Comparison of ENCODE assay signal across 19 cellular contexts in genomic region chr21:31945116-31945515, GRCh38.
"Had no signal": no experiment of that assay in that cellular context is flagged by ENCODE, and none has a peak within 500 bp of the region (broad histone marks: within the 10 kb centered on the region; RNA-seq: fewer than 3 reads in every experiment).

No MANE protein-coding gene starts in this region.

- DNase-seq: activated CD4-positive, alpha-beta T cell treated with anti-CD3 and anti-CD28 coated beads, Interleukin-2, amount 50 U/mL, for 4 hours; activated naive CD4-positive, alpha-beta T cell treated with anti-CD3 and anti-CD28 coated beads for 36 hours; activated naive CD8-positive, alpha-beta T cell treated with anti-CD3 and anti-CD28 coated beads, Interleukin-2, amount 50 U/mL, for 24 hours; aorta; effector memory CD4-positive, alpha-beta T cell; left colon; naive thymus-derived CD4-positive, alpha-beta T cell; occipital lobe; stimulated activated CD4-positive, alpha-beta T cell treated with anti-CD3 and anti-CD28 coated beads, Interleukin-4, amount 100 ng/mL, for 24 hours; upper lobe of left lung had no signal

- H3K9me3 ChIP-seq: gastroesophageal sphincter, suprapubic skin, upper lobe of left lung had no signal

- H3K4me3 Mint-ChIP-seq: activated naive CD4-positive, alpha-beta T cell treated with anti-CD3 and anti-CD28 coated beads for 36 hours; activated naive CD8-positive, alpha-beta T cell treated with anti-CD3 and anti-CD28 coated beads, Interleukin-2, amount 50 U/mL, for 24 hours; dendritic cell treated with granulocyte-macrophage colony-stimulating factor and Interleukin-4, amounts not matched to agents 40 ng/mL and 50 ng/mL, for 4 days; naive thymus-derived CD4-positive, alpha-beta T cell; stimulated activated naive CD8-positive, alpha-beta T cell treated with anti-CD3 and anti-CD28 coated beads, Interleukin-15, Interleukin-2, amounts not matched to agents 100 ng/mL and 50 ng/mL, for 24 hours had no signal

- H3K27me3 ChIP-seq: suprapubic skin, upper lobe of left lung had no signal

- H3K27ac Mint-ChIP-seq: activated naive CD4-positive, alpha-beta T cell treated with anti-CD3 and anti-CD28 coated beads for 36 hours; activated naive CD8-positive, alpha-beta T cell treated with anti-CD3 and anti-CD28 coated beads, Interleukin-2, amount 50 U/mL, for 24 hours; activated T-helper 2 cell treated with anti-CD3 and anti-CD28 coated beads, Interferon-gamma antibody, Interleukin-2, Interleukin-4, amounts not matched to agents 10 μg/mL and 5 μg/mL and 100 μg/mL, durations not matched to agents 14 hours and 24 hours and 36 hours; dendritic cell treated with granulocyte-macrophage colony-stimulating factor and Interleukin-4, amounts not matched to agents 40 ng/mL and 50 ng/mL, for 4 days; stimulated activated naive CD8-positive, alpha-beta T cell treated with anti-CD3 and anti-CD28 coated beads, Interleukin-15, Interleukin-2, amounts not matched to agents 100 ng/mL and 50 ng/mL, for 24 hours had no signal

- H3K36me3 Mint-ChIP-seq: naive thymus-derived CD4-positive, alpha-beta T cell had no signal

- H3K4me1 ChIP-seq: suprapubic skin, upper lobe of left lung had no signal

- H3K27me3 Mint-ChIP-seq: stimulated activated naive CD8-positive, alpha-beta T cell treated with anti-CD3 and anti-CD28 coated beads, Interleukin-15, Interleukin-2, amounts not matched to agents 100 ng/mL and 50 ng/mL, for 24 hours had no signal

- H3K9me3 Mint-ChIP-seq: activated naive CD4-positive, alpha-beta T cell treated with anti-CD3 and anti-CD28 coated beads for 36 hours; activated naive CD8-positive, alpha-beta T cell treated with anti-CD3 and anti-CD28 coated beads, Interleukin-2, amount 50 U/mL, for 24 hours; activated T-helper 2 cell treated with anti-CD3 and anti-CD28 coated beads, Interferon-gamma antibody, Interleukin-2, Interleukin-4, amounts not matched to agents 10 μg/mL and 5 μg/mL and 100 μg/mL, durations not matched to agents 14 hours and 24 hours and 36 hours; stimulated activated naive CD8-positive, alpha-beta T cell treated with anti-CD3 and anti-CD28 coated beads, Interleukin-15, Interleukin-2, amounts not matched to agents 100 ng/mL and 50 ng/mL, for 24 hours had no signal

- H3K4me1 Mint-ChIP-seq: activated naive CD8-positive, alpha-beta T cell treated with anti-CD3 and anti-CD28 coated beads, Interleukin-2, amount 50 U/mL, for 24 hours; naive thymus-derived CD4-positive, alpha-beta T cell had no signal

- ATAC-seq: activated CD4-positive, CD25-positive, alpha-beta regulatory T cell treated with anti-CD3 and anti-CD28 coated beads, Interleukin-2, amount 50 U/mL, for 24 hours; activated naive CD8-positive, alpha-beta T cell treated with anti-CD3 and anti-CD28 coated beads, Interleukin-2, amount 50 U/mL, for 24 hours; gastroesophageal sphincter; left colon; naive thymus-derived CD4-positive, alpha-beta T cell had no signal

- H3K27ac ChIP-seq: epithelial cell of prostate, gastroesophageal sphincter, suprapubic skin, upper lobe of left lung had no signal

- H3K36me3 ChIP-seq: gastroesophageal sphincter, upper lobe of left lung had no signal

- H3K4me3 ChIP-seq: gastroesophageal sphincter, lung, skin epidermis, suprapubic skin, upper lobe of left lung had no signal
